1 cellular context compared by ENCODE assay signal in the genomic region with DNA sequence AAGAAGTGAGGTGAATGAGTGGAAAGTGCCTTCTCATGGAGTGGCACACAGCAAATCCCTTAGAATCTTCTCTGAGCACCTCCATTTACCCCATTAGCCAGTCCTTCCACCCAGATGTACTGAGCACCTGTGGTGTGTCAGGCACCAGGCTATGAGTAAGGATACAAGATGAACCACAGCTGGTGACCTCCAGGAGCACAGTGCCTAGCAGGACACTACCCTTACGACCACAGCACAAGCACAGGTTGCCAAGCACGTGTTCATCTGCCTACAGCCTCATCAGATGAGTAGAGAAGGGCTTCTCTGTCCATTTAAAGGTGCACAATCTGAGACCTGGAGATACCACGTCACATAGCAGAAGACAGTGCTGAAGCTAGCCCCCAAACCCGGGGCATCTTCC.
TF ChIP-seq lines count a peak whose summit lies in the region.

No MANE protein-coding gene starts in this region.

TF ChIP-seq in IMR-90, 13 proteins besides CTCF, POLR2A, EP300 and RAD21:
- TF ChIP-seq MAZ (IDR thresholded peaks at IDR 0.05; ENCODE audit: borderline replicate concordance, low read depth, low read length) (no peak), NFE2L2 (IDR thresholded peaks at IDR 0.05; ENCODE audit: low read depth, low read length) (no peak), RCOR1 (IDR thresholded peaks at IDR 0.05; ENCODE audit: insufficient replicate concordance, low read length) (no peak), FOS (IDR thresholded peaks at IDR 0.05; ENCODE audit: low read depth, low read length) (no peak), USF2 (IDR thresholded peaks at IDR 0.05; ENCODE audit: low read depth, low read length) (no peak), CEBPB (IDR thresholded peaks at IDR 0.05; ENCODE audit: low read depth, low read length) (no peak), MAFK (IDR thresholded peaks at IDR 0.05; ENCODE audit: low read depth, low read length) (no peak), BHLHE40 (IDR thresholded peaks at IDR 0.05; ENCODE audit: low read depth, low read length) (no peak), SMC3 (IDR thresholded peaks at IDR 0.05; ENCODE audit: low read depth, low read length) (no peak), CHD1 (IDR thresholded peaks at IDR 0.05; ENCODE audit: low read depth, low read length) (no peak), MXI1 (IDR thresholded peaks at IDR 0.05; ENCODE audit: borderline replicate concordance, low read depth, low read length) (no peak), RFX5 (IDR thresholded peaks at IDR 0.05; ENCODE audit: low read depth, low read length) (no peak)
- TF ChIP-seq, protein P1, sequence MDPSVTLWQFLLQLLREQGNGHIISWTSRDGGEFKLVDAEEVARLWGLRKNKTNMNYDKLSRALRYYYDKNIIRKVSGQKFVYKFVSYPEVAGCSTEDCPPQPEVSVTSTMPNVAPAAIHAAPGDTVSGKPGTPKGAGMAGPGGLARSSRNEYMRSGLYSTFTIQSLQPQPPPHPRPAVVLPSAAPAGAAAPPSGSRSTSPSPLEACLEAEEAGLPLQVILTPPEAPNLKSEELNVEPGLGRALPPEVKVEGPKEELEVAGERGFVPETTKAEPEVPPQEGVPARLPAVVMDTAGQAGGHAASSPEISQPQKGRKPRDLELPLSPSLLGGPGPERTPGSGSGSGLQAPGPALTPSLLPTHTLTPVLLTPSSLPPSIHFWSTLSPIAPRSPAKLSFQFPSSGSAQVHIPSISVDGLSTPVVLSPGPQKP (IDR thresholded peaks at IDR 0.05; ENCODE audit: borderline replicate concordance, low read depth, low read length), result no peak
